6 cellular contexts compared by ENCODE assay signal in genomic region chr19:54137913-54138776, GRCh38. TPM values are rescaled to one million over a fixed set of nuclear protein-coding genes. Genes with fewer than 3 reads are reported as not detected.
A peak's percentile ranks its signal among the peaks of the same experiment; 100 is the strongest.
DNase-seq lines count a peak whose midpoint lies in the region; ATAC-seq and TF ChIP-seq lines count a peak whose summit lies in the region.

No MANE protein-coding gene starts in this region.

- H4K20me1 ChIP-seq in neural progenitor cell (ENCODE audit: low read depth), result peaks cover 53% of the 10 kb centered on the region

- peaks cover 16% of the 10 kb centered on the region for H3K36me3 Mint-ChIP-seq in neural progenitor cell

- H3F3A ChIP-seq in neural progenitor cell (ENCODE audit: low read depth), result peaks cover 19% of the 10 kb centered on the region

- peak overlapping the region; percentile 93 for H2AFZ ChIP-seq in neural progenitor cell (replicated peaks)

- no peak for TF ChIP-seq POLR2A in breast epithelium (IDR thresholded peaks at IDR 0.05)

- no peaks in the 10 kb centered on the region for H3K9me3 Mint-ChIP-seq in neural progenitor cell

- intact Hi-C loops in breast epithelium (cut with DNase I; ENCODE audit: low total_unique reads), result no loop called here

- peak overlapping the region; percentile 93 for H3K27ac Mint-ChIP-seq in neural progenitor cell

- H3K27me3 Mint-ChIP-seq in neural progenitor cell (ENCODE audit: insufficient read depth, low read depth), result peaks cover 13% of the 10 kb centered on the region

- TF ChIP-seq CTCF in breast epithelium (IDR thresholded peaks at IDR 0.05) (no peak), neural progenitor cell (IDR thresholded peaks at IDR 0.05) (peak; percentile 50)

- peak; percentile 41 for DNase-seq in activated CD4-positive, CD25-positive, alpha-beta regulatory T cell treated with anti-CD3 and anti-CD28 coated beads, Interleukin-2, amount 50 U/mL, for 72 hours
- DNase-seq in breast epithelium (ENCODE audit: low spot score in 2 of 2) (no peak), neural progenitor cell (ENCODE audit: low spot score) (peak; percentile 75), SKM-1 (lab: John Stamatoyannopoulos, UW; ENCODE audit: unreplicated experiment) (no peak)

- H3K36me3 ChIP-seq in breast epithelium, result no peaks in the 10 kb centered on the region
- no peaks in the 10 kb centered on the region for H3K36me3 ChIP-seq in neural progenitor cell

- H3K4me1 Mint-ChIP-seq in neural progenitor cell, result peaks cover 36% of the 10 kb centered on the region

- H3K27me3 ChIP-seq in breast epithelium (no peaks in the 10 kb centered on the region), neural progenitor cell (peaks cover 4% of the 10 kb centered on the region)

- H3K9me3 ChIP-seq in breast epithelium (no peaks in the 10 kb centered on the region), neural progenitor cell (ENCODE audit: low read depth) (no peaks in the 10 kb centered on the region)

- no peak for ATAC-seq in activated CD4-positive, CD25-positive, alpha-beta regulatory T cell treated with anti-CD3 and anti-CD28 coated beads, Interleukin-2, amount 50 U/mL, for 24 hours
- no peak for ATAC-seq in esophagus mucosa

- H3K4me3 Mint-ChIP-seq in neural progenitor cell, result peak overlapping the region; percentile 96

- H3K27ac ChIP-seq in breast epithelium (peak overlapping the region; percentile 97 to 98), neural progenitor cell (peak overlapping the region; percentile 98)

- H3K4me2 ChIP-seq in neural progenitor cell, result peak overlapping the region; percentile 98

- H3K4me3 ChIP-seq in breast epithelium (peak overlapping the region; percentile 97 to 100 (median 100)), neural progenitor cell (peak overlapping the region; percentile 99)

- H3K4me1 ChIP-seq in breast epithelium, result peaks cover 8 to 20% of the 10 kb centered on the region in 2 donors
- H3K4me1 ChIP-seq in neural progenitor cell, result peaks cover 8% of the 10 kb centered on the region

- peaks cover 55% of the 10 kb centered on the region for H3K79me2 ChIP-seq in neural progenitor cell (ENCODE audit: low read depth)

- peak overlapping the region; percentile 100 for H3K9ac ChIP-seq in neural progenitor cell

RNA-seq across cellular contexts. Expression of gene CNOT3, which starts 0.6 kb away (rescaled TPM):
- total RNA-seq in breast epithelium (10 to 100 TPM; 14.6 to 23.4 (median 22.9) TPM), neural progenitor cell (ENCODE audit: low replicate concordance) (23.2 and 29.4 TPM in 2 replicates), esophagus mucosa (31.7 TPM)

RNA-seq across cellular contexts. Expression of gene LENG1, which starts 21.4 kb away (rescaled TPM):
- total RNA-seq in breast epithelium (1 to 10 TPM; 6.4 to 8.5 (median 8.0) TPM), neural progenitor cell (ENCODE audit: low replicate concordance) (2.7 and 5.4 TPM in 2 replicates), esophagus mucosa (3.7 TPM)

RNA-seq across cellular contexts. Expression of gene PRPF31, which starts 22.6 kb away (rescaled TPM):
- total RNA-seq in breast epithelium, result 10 to 100 TPM; 45.5 to 59.6 (median 52.5) TPM
- total RNA-seq in neural progenitor cell (ENCODE audit: low replicate concordance), result 62.0 and 64.4 TPM in 2 replicates
- total RNA-seq in esophagus mucosa, result 34.3 TPM

RNA-seq across cellular contexts. Expression of gene TFPT, which starts 22.7 kb away (rescaled TPM):
- total RNA-seq in breast epithelium (10 to 100 TPM; 11.9 to 16.7 (median 16.2) TPM), neural progenitor cell (ENCODE audit: low replicate concordance) (9.4 and 18.0 TPM in 2 replicates), esophagus mucosa (8.8 TPM)

RNA-seq across cellular contexts. Expression of gene TMC4, which starts 34.8 kb away (rescaled TPM):
- total RNA-seq in breast epithelium (10 to 100 TPM in 2 of 3 donors, under 1 TPM in 1; 0.48 to 41.6 (median 38.0) TPM), neural progenitor cell (ENCODE audit: low replicate concordance) (0.46 TPM in 1 of 2 replicates, not detected in the other), esophagus mucosa (36.5 TPM)

Comparison
In these comparisons a context has a peak if more than half of its experiments do, and no peak if none do; other contexts are left out.
1. DNase-seq: peak in activated CD4-positive, CD25-positive, alpha-beta regulatory T cell treated with anti-CD3 and anti-CD28 coated beads, Interleukin-2, amount 50 U/mL, for 72 hours (single experiment) and neural progenitor cell (single experiment); none in breast epithelium (0 of 2) and SKM-1 (single experiment).